15 cellular contexts compared by ENCODE assay signal in genomic region chrX:84717344-84717743, GRCh38.
DNase-seq lines count a peak whose midpoint lies in the region; ATAC-seq and TF ChIP-seq lines count a peak whose summit lies in the region.
"Had no signal": no experiment of that assay in that cellular context is flagged by ENCODE, and none has a peak within 500 bp of the region (broad histone marks: within the 10 kb centered on the region; RNA-seq: fewer than 3 reads in every experiment).

No MANE protein-coding gene starts in this region.

- DNase-seq in Karpas-422 (no peak), left lobe of liver (ENCODE audit: low spot score) (peak; percentile 47), stomach (no peak), body of pancreas (no peak), amniotic stem cell (lab: John Stamatoyannopoulos, UW) (no peak)
- DNase-seq: CD8-positive, alpha-beta T cell; COR-L47; DMS 273 treated with DMSO at 0.1 percent for 48 hours; DMS53; DND-41; HCEC 1CT; IMR-90 had no signal

- peak overlapping the region; percentile 39 for H2AFZ ChIP-seq in Karpas-422 (ENCODE audit: low read length)
- H2AFZ ChIP-seq in OCI-LY1 (ENCODE audit: low read length): no peak overlapping the region
- H2AFZ ChIP-seq: GM23338 had no signal

- no peaks in the 10 kb centered on the region for H3F3A ChIP-seq in OCI-LY1 (ENCODE audit: insufficient read depth, low read length)

- H3K9ac ChIP-seq in Karpas-422 (ENCODE audit: low read length) (peak overlapping the region; percentile 64), OCI-LY1 (ENCODE audit: low read length) (no peak overlapping the region)
- H3K9ac ChIP-seq: BLaER1 treated with 17β-estradiol and CSF1 and Interleukin-3, amounts not matched to agents 10 nM and 100 nM had no signal

- H3K79me2 ChIP-seq in Karpas-422 (ENCODE audit: low read length) (peaks cover 13% of the 10 kb centered on the region), OCI-LY1 (ENCODE audit: insufficient read depth, low read length) (no peaks in the 10 kb centered on the region)

- peaks cover 47% of the 10 kb centered on the region for H3K4me1 ChIP-seq in Karpas-422 (ENCODE audit: low read length)
- peaks cover 24% of the 10 kb centered on the region for H3K4me1 ChIP-seq in OCI-LY1 (ENCODE audit: insufficient read depth, low read length, severe bottlenecking)
- no peaks in the 10 kb centered on the region for H3K4me1 ChIP-seq in stomach
- H3K4me1 ChIP-seq in body of pancreas: no peaks in the 10 kb centered on the region

- no peak for TF ChIP-seq EP300 in stomach (IDR thresholded peaks at IDR 0.05)

- WGBS in stomach, 5 donors: 53 to 77% (median 65%) methylated on average over 2 of the region's 2 CpGs
- 51 to 63% methylated on average over 2 of the region's 2 CpGs for WGBS in body of pancreas, 2 donors

- ATAC-seq in left lobe of liver (peak; percentile 99), body of pancreas (no peak)
- ATAC-seq: CD8-positive, alpha-beta T cell; GM23338 had no signal

- TF ChIP-seq CTCF in OCI-LY1 (IDR thresholded peaks at IDR 0.05; ENCODE audit: low read length) (no peak), stomach (IDR thresholded peaks at IDR 0.05) (no peak), body of pancreas (IDR thresholded peaks at IDR 0.05) (no peak)

- H3K9me2 ChIP-seq in Karpas-422 (replicated peaks; ENCODE audit: insufficient read depth, low read length) (no peaks in the 10 kb centered on the region), OCI-LY1 (ENCODE audit: low read depth, low read length) (no peaks in the 10 kb centered on the region)

- H3K27ac ChIP-seq in Karpas-422 (ENCODE audit: low read length) (peak overlapping the region; percentile 79), OCI-LY1 (ENCODE audit: low read depth, low read length, poor library complexity, severe bottlenecking) (peak overlapping the region; percentile 52), stomach (no peak overlapping the region), body of pancreas (no peak overlapping the region)
- H3K27ac ChIP-seq: BLaER1 treated with 17β-estradiol and CSF1 and Interleukin-3, amounts not matched to agents 10 nM and 100 nM had no signal

- no peaks in the 10 kb centered on the region for H3K9me3 ChIP-seq in Karpas-422 (ENCODE audit: low read length)
- H3K9me3 ChIP-seq in OCI-LY1 (ENCODE audit: low read length): no peaks in the 10 kb centered on the region
- no peaks in the 10 kb centered on the region for H3K9me3 ChIP-seq in stomach
- H3K9me3 ChIP-seq in body of pancreas: no peaks in the 10 kb centered on the region
- H3K9me3 ChIP-seq: BLaER1 treated with 17β-estradiol and CSF1 and Interleukin-3, amounts not matched to agents 10 nM and 100 nM had no signal

- H3K36me3 ChIP-seq in Karpas-422 (ENCODE audit: insufficient read depth, low read length): no peaks in the 10 kb centered on the region
- no peaks in the 10 kb centered on the region for H3K36me3 ChIP-seq in OCI-LY1 (ENCODE audit: insufficient read depth, low read length)
- H3K36me3 ChIP-seq in stomach: no peaks in the 10 kb centered on the region
- no peaks in the 10 kb centered on the region for H3K36me3 ChIP-seq in body of pancreas (replicated peaks in 1 of 2; ENCODE audit: insufficient read depth in 1 of 2, low read depth in 2 of 2)
- H3K36me3 ChIP-seq: BLaER1 treated with 17β-estradiol and CSF1 and Interleukin-3, amounts not matched to agents 10 nM and 100 nM had no signal

- intact Hi-C loops in stomach (cut with DNase I; ENCODE audit: low total_unique reads): no loop called here
- intact Hi-C loops in body of pancreas (cut with DNase I): no loop called here

- H3K27me3 ChIP-seq in Karpas-422 (ENCODE audit: low read length): no peaks in the 10 kb centered on the region
- no peaks in the 10 kb centered on the region for H3K27me3 ChIP-seq in OCI-LY1 (ENCODE audit: insufficient read depth, low read length)
- no peaks in the 10 kb centered on the region for H3K27me3 ChIP-seq in stomach
- no peaks in the 10 kb centered on the region for H3K27me3 ChIP-seq in body of pancreas

- H4K20me1 ChIP-seq in Karpas-422 (ENCODE audit: insufficient read depth, low read depth, low read length) (no peaks in the 10 kb centered on the region), OCI-LY1 (ENCODE audit: insufficient read depth, low read length) (no peaks in the 10 kb centered on the region)

- peak overlapping the region; percentile 59 for H3K4me2 ChIP-seq in Karpas-422 (ENCODE audit: low read depth, low read length, poor library complexity, severe bottlenecking)
- peak overlapping the region; percentile 11 for H3K4me2 ChIP-seq in OCI-LY1 (ENCODE audit: low read length)
- H3K4me2 ChIP-seq: BLaER1 treated with 17β-estradiol and CSF1 and Interleukin-3, amounts not matched to agents 10 nM and 100 nM; GM23338 had no signal

- TF ChIP-seq POLR2A in stomach (IDR thresholded peaks at IDR 0.05) (no peak), body of pancreas (IDR thresholded peaks at IDR 0.05) (no peak)

- H3K4me3 ChIP-seq in Karpas-422 (ENCODE audit: low read length) (peak overlapping the region; percentile 57), OCI-LY1 (ENCODE audit: low read depth, low read length, poor library complexity, severe bottlenecking) (no peak overlapping the region), stomach (no peak overlapping the region), body of pancreas (no peak overlapping the region)
- H3K4me3 ChIP-seq: BLaER1 treated with 17β-estradiol and CSF1 and Interleukin-3, amounts not matched to agents 10 nM and 100 nM; GM23338 had no signal

Comparison
In these comparisons a context has a peak if more than half of its experiments do, and no peak if none do; other contexts are left out.
1. H3K27ac ChIP-seq: peak in Karpas-422 (single experiment) and OCI-LY1 (single experiment); none in stomach (0 of 5) and body of pancreas (0 of 4).